In genomic region chr13:28117689-28118377, GRCh38 we compare ENCODE assay signal across 16 cellular contexts. TPM values are rescaled to one million over a fixed set of nuclear protein-coding genes. Genes with fewer than 3 reads are reported as not detected.
A peak's percentile ranks its signal among the peaks of the same experiment; 100 is the strongest.
DNase-seq lines count a peak whose midpoint lies in the region; ATAC-seq, FAIRE-seq and TF ChIP-seq lines count a peak whose summit lies in the region.
"Had no signal": no experiment of that assay in that cellular context is flagged by ENCODE, and none has a peak within 500 bp of the region (broad histone marks: within the 10 kb centered on the region; RNA-seq: fewer than 3 reads in every experiment).

No MANE protein-coding gene starts in this region.

- intact Hi-C loops in Right ventricle myocardium superior (cut with DNase I), result no loop called here

- no peak for TF ChIP-seq CTCF in gastroesophageal sphincter (IDR thresholded peaks at IDR 0.05)

- peak; percentile 29 for DNase-seq in NCI-H748 (lab: John Stamatoyannopoulos, UW; ENCODE audit: unreplicated experiment)
- no peak for DNase-seq in NCI-H748 treated with DMSO at 0.1 percent for 48 hours (lab: John Stamatoyannopoulos, UW)
- peak; percentile 65 for DNase-seq in RPMI8226
- DNase-seq in Right ventricle myocardium superior, result peak; percentile 86
- DNase-seq in small intestine, result peak; percentile 45
- no peak for DNase-seq in NCI-H1436 treated with DMSO at 0.1 percent for 48 hours (lab: John Stamatoyannopoulos, UW)
- DNase-seq: activated T-cell treated with anti-CD3 and anti-CD28 coated beads, Interleukin-2, amount 50 U/mL, for 48 hours; DND-41; NCI-H226; occipital lobe; SIG-M5 had no signal

- H3K27me3 ChIP-seq in small intestine (ENCODE audit: control insufficient read depth in 2 of 2, insufficient read depth in 2 of 2, low read length in 2 of 2) (no peaks in the 10 kb centered on the region), gastroesophageal sphincter (peaks cover 20% of the 10 kb centered on the region)

- H3K9me3 ChIP-seq in small intestine (ENCODE audit: control insufficient read depth, low read depth), result no peaks in the 10 kb centered on the region
- H3K9me3 ChIP-seq in gastroesophageal sphincter, result no peaks in the 10 kb centered on the region
- H3K9me3 ChIP-seq: HAP-1 had no signal

- H3K27ac ChIP-seq in small intestine (ENCODE audit: low read depth in 1 of 2, low read length in 1 of 2) (no peak overlapping the region), gastroesophageal sphincter (no peak overlapping the region)

- FAIRE-seq in small intestine (lab: Jason Lieb, UNC), result no peak

- TF ChIP-seq EP300 in gastroesophageal sphincter (IDR thresholded peaks at IDR 0.05), result no peak

- 63 to 77% (median 67%) methylated on average over 9 of the region's 9 CpGs for WGBS in small intestine, 3 donors
- 64 to 80% methylated on average over 6 to 8 of the region's 9 CpGs for WGBS in gastroesophageal sphincter (ENCODE audit: low coverage in 1 of 2), 2 donors

- peak; percentile 60 for ATAC-seq in Right ventricle myocardium superior (ENCODE audit: poor library complexity)
- no peak for ATAC-seq in HG03139 (IDR thresholded peaks at IDR 0.05; ENCODE audit: unreplicated experiment)
- no peak for ATAC-seq in gastroesophageal sphincter
- ATAC-seq: activated CD4-positive, CD25-positive, alpha-beta regulatory T cell treated with anti-CD3 and anti-CD28 coated beads, Interleukin-2, amount 50 U/mL, for 24 hours had no signal

- no peaks in the 10 kb centered on the region for H3K36me3 ChIP-seq in small intestine (ENCODE audit: control insufficient read depth in 2 of 2, insufficient read depth in 2 of 2, low read length in 2 of 2)
- H3K36me3 ChIP-seq in gastroesophageal sphincter, result no peaks in the 10 kb centered on the region
- H3K36me3 ChIP-seq: HAP-1 had no signal

- H3K4me1 ChIP-seq in small intestine (ENCODE audit: control insufficient read depth in 2 of 2, insufficient read depth in 1 of 2, low read depth in 1 of 2, low read length in 1 of 2) (no peaks in the 10 kb centered on the region), gastroesophageal sphincter (peaks cover 0 to 8% (median 0%) of the 10 kb centered on the region in 3 donors)
- H3K4me1 ChIP-seq: HAP-1 had no signal

- no peak overlapping the region for H3K4me3 ChIP-seq in small intestine (ENCODE audit: low read depth in 1 of 2, low read length in 2 of 2)
- no peak overlapping the region for H3K4me3 ChIP-seq in gastroesophageal sphincter
- H3K4me3 ChIP-seq: HAP-1, lung had no signal

- no peak for TF ChIP-seq POLR2A in gastroesophageal sphincter (IDR thresholded peaks at IDR 0.05)

RNA-seq across cellular contexts. Expression of gene FLT3, which starts 17.5 kb away (rescaled TPM):
- 0.11 TPM for total RNA-seq in Right ventricle myocardium superior
- under 1 TPM in 2 of 3 donors, not detected in 1; 0.19 to 0.27 TPM for polyA plus RNA-seq in small intestine
- 1 to 10 TPM in 1 of 4 donors, under 1 TPM in 3; 0.46 to 1.1 (median 0.62) TPM for total RNA-seq in gastroesophageal sphincter

RNA-seq across cellular contexts. Expression of gene PAN3, which starts 20.5 kb away (rescaled TPM):
- total RNA-seq in Right ventricle myocardium superior (8.1 TPM), gastroesophageal sphincter (10 to 100 TPM; 26.0 to 45.0 (median 34.1) TPM)
- 10 to 100 TPM in 1 of 3 donors, 1 to 10 TPM in 2; 7.8 to 13.2 (median 8.0) TPM for polyA plus RNA-seq in small intestine

Comparison
In these comparisons a context has a peak if more than half of its experiments do, and no peak if none do; other contexts are left out.
1. DNase-seq: peak in NCI-H748 (single experiment), RPMI8226 (single experiment), Right ventricle myocardium superior (single experiment) and small intestine (single experiment); none in NCI-H748 treated with DMSO at 0.1 percent for 48 hours (single experiment) and NCI-H1436 treated with DMSO at 0.1 percent for 48 hours (single experiment).